8 cellular contexts compared by ENCODE assay signal in the genomic region with DNA sequence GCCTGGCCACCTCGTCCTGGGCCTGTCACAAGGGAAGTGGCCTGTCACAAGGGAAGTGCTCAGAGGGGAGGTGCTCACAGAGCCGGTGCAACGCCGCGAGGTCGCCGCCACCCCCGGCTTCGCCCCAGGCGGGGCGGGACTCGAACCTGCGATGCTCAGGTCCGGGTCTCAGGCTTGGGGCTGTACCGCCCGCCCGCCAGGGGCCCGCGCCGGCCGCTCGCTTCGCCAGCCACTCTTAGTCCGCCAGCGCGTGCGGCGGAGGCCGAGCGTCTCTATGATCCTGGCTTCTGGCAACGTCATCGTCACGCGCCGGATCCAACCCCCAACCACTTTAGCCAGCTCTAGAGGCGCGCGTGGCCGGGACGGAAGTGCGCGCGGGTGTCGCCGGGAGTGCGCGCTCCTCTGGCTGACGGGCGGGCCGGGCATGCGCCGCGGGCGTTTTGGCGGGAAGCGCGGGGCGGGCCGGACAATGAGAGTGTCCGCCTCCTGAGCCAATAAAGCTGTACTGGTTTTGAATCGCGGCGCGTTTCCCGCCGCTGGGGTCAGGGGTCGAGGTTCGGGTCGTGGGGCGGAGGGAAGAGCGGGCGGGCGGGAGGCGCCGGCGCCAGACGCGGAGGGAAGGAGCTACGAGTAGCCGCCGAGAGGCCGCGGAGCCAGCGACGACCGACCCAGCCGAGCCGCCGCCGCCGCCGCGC. TPM values are rescaled to one million over a fixed set of nuclear protein-coding genes. Genes with fewer than 3 reads are reported as not detected.
DNase-seq lines count a peak whose midpoint lies in the region; ATAC-seq and TF ChIP-seq lines count a peak whose summit lies in the region.

TSS of gene TRMT2A (minus strand) at position 276 of the 695 bp plus-strand sequence. CDS start 320 bp downstream, outside the sequence.

- H3K36me3 ChIP-seq in BJ (ENCODE audit: control insufficient read depth, insufficient read depth, low read length) = peaks cover 38% of the 10 kb centered on the region

- H3K9me3 Mint-ChIP-seq in activated CD4-positive, alpha-beta T cell treated with anti-CD3 and anti-CD28 coated beads, Interleukin-2, amount 10 ng/mL, durations not matched to agents 24 days and 14 days = no peaks in the 10 kb centered on the region

- no peak for TF ChIP-seq CTCF in BJ (IDR thresholded peaks at IDR 0.05; ENCODE audit: insufficient read depth, low read depth, low read length)

- H3K4me1 Mint-ChIP-seq in activated CD4-positive, alpha-beta T cell treated with anti-CD3 and anti-CD28 coated beads, Interleukin-2, amount 10 ng/mL, durations not matched to agents 24 days and 14 days = peaks cover 33% of the 10 kb centered on the region

- peak within 1 kb of the TSS; percentile 96 for H3K27ac Mint-ChIP-seq in activated CD4-positive, alpha-beta T cell treated with anti-CD3 and anti-CD28 coated beads, Interleukin-2, amount 10 ng/mL, durations not matched to agents 24 days and 14 days

- no peaks in the 10 kb centered on the region for H3K27me3 ChIP-seq in BJ (ENCODE audit: control insufficient read depth, insufficient read depth, low read length)

- CTCF ChIA-PET in BJ (lab: Yijun Ruan, JAX) = interaction anchor here (0.7 kb wide), 1 partner anchor 40 kb away, joined by 3 read pairs; no protein-coding TSS in a partner anchor

- peaks cover 61% of the 10 kb centered on the region for H3K36me3 Mint-ChIP-seq in activated CD4-positive, alpha-beta T cell treated with anti-CD3 and anti-CD28 coated beads, Interleukin-2, amount 10 ng/mL, durations not matched to agents 24 days and 14 days (ENCODE audit: low read depth)

- peak; percentile 66 for ATAC-seq in HG03460 (IDR thresholded peaks at IDR 0.05; ENCODE audit: unreplicated experiment)
- ATAC-seq in left lobe of liver = peak; percentile 83

- intact Hi-C loops in activated CD4-positive, alpha-beta T cell treated with anti-CD3 and anti-CD28 coated beads, Interleukin-2, amount 10 ng/mL, durations not matched to agents 24 days and 14 days (cut with micrococcal nuclease) = loop anchor here (1.0 to 10.0 kb wide), 8 partner anchors 14 to 975 kb away; partner anchors contain the start of genes DGCR8, ESS2, GNB1L and MED15

- POLR2A ChIA-PET in BJ (lab: Charles Lee) = no interaction called here

- peaks cover 2% of the 10 kb centered on the region for H3K27me3 Mint-ChIP-seq in activated CD4-positive, alpha-beta T cell treated with anti-CD3 and anti-CD28 coated beads, Interleukin-2, amount 10 ng/mL, durations not matched to agents 24 days and 14 days

- H3K4me3 Mint-ChIP-seq in activated CD4-positive, alpha-beta T cell treated with anti-CD3 and anti-CD28 coated beads, Interleukin-2, amount 10 ng/mL, durations not matched to agents 24 days and 14 days = peak within 1 kb of the TSS; percentile 96

- DNase-seq in BJ (ENCODE audit: low read depth) (peak; percentile 77), GM19240 (ENCODE audit: insufficient read length, low spot score) (peak; percentile 98), NCI-H526 (lab: John Stamatoyannopoulos, UW) (peak; percentile 81 to 96), cortex of kidney (lab: John Stamatoyannopoulos, UW) (peak; percentile 90), left lobe of liver (ENCODE audit: low spot score) (peak; percentile 99)
- DNase-seq in activated CD4-positive, alpha-beta T cell treated with anti-CD3 and anti-CD28 coated beads, Interleukin-2, amount 10 ng/mL, durations not matched to agents 24 days and 14 days = peak; percentile 99
- peak; percentile 94 for DNase-seq in stimulated activated CD4-positive, alpha-beta T cell treated with anti-CD3 and anti-CD28 coated beads, Interleukin-2, amount 100 ng/mL, for 4 hours (ENCODE audit: low read depth)

- peak within 1 kb of the TSS; percentile 99 for H3K4me3 ChIP-seq in BJ (ENCODE audit: low read depth, low read length)

RNA-seq across cellular contexts. Expression of gene TRMT2A, which starts in this region (rescaled TPM):
- polyA plus RNA-seq in BJ (2011; rRNA removed) = 20.1 and 34.2 TPM in 2 replicates
- 32.0 and 49.5 TPM in 2 replicates for polyA minus RNA-seq in BJ (2011; rRNA and poly(A)+ RNA removed)
- total RNA-seq in activated CD4-positive, alpha-beta T cell treated with anti-CD3 and anti-CD28 coated beads, Interleukin-2, amount 10 ng/mL, durations not matched to agents 24 days and 14 days = 125 and 135 TPM in 2 replicates
- total RNA-seq in left lobe of liver = 36.7 TPM

Comparison
In these comparisons a context has a peak if more than half of its experiments do, and no peak if none do; other contexts are left out.
1. Peak in every context shown above with its lines: DNase-seq, ATAC-seq and H3K4me3 ChIP-seq.